Comparison of ENCODE assay signal across 23 cellular contexts in genomic region chr2:157810037-157810436, GRCh38.
"Had no signal": no experiment of that assay in that cellular context is flagged by ENCODE, and none has a peak within 500 bp of the region (broad histone marks: within the 10 kb centered on the region; RNA-seq: fewer than 3 reads in every experiment).

No MANE protein-coding gene starts in this region.

- H3K4me3 Mint-ChIP-seq: activated CD4-positive, alpha-beta memory T cell treated with anti-CD3 and anti-CD28 coated beads for 36 hours; activated CD8-positive, alpha-beta memory T cell treated with anti-CD3 and anti-CD28 coated beads, Interleukin-2, amount 10 ng/mL, durations not matched to agents 7 days and 5 days; activated naive CD4-positive, alpha-beta T cell treated with anti-CD3 and anti-CD28 coated beads for 36 hours; activated naive CD8-positive, alpha-beta T cell treated with anti-CD3 and anti-CD28 coated beads, Interleukin-2, amount 50 U/mL, for 24 hours; immature natural killer cell; memory B cell; natural killer cell; stimulated activated memory B cell treated with anti-CD40 and anti-IgM and Interleukin-4, amounts not matched to agents 10 μg/mL and 1 μg/mL and 100 μg/mL, for 72 hours; T-helper 1 cell treated with Interleukin-12 subunit alpha and Interleukin-12 subunit beta and Interleukin-4 antibody, amounts not matched to agents 30 μg/mL and 1 μg/mL, for 36 hours had no signal

- H3K27ac Mint-ChIP-seq: activated CD4-positive, alpha-beta memory T cell treated with anti-CD3 and anti-CD28 coated beads for 36 hours; activated CD8-positive, alpha-beta memory T cell treated with anti-CD3 and anti-CD28 coated beads, Interleukin-2, amount 10 ng/mL, durations not matched to agents 7 days and 5 days; activated naive CD4-positive, alpha-beta T cell treated with anti-CD3 and anti-CD28 coated beads for 36 hours; activated naive CD8-positive, alpha-beta T cell treated with anti-CD3 and anti-CD28 coated beads, Interleukin-2, amount 50 U/mL, for 24 hours; immature natural killer cell; memory B cell; natural killer cell; stimulated activated memory B cell treated with anti-CD40 and anti-IgM and Interleukin-4, amounts not matched to agents 10 μg/mL and 1 μg/mL and 100 μg/mL, for 72 hours had no signal

- ATAC-seq: activated CD8-positive, alpha-beta memory T cell treated with anti-CD3 and anti-CD28 coated beads, Interleukin-2, amount 10 ng/mL, durations not matched to agents 7 days and 5 days; activated naive CD8-positive, alpha-beta T cell treated with anti-CD3 and anti-CD28 coated beads, Interleukin-2, amount 50 U/mL, for 24 hours; esophagus mucosa; foreskin keratinocyte; mucosa of descending colon; natural killer cell; stimulated activated memory B cell treated with anti-CD40 and anti-IgM and Interleukin-4, amounts not matched to agents 10 μg/mL and 1 μg/mL and 100 μg/mL, for 72 hours had no signal

- H3K4me1 ChIP-seq: colonic mucosa, uterus had no signal

- H3K4me1 Mint-ChIP-seq: immature natural killer cell, natural killer cell had no signal

- H3K27me3 Mint-ChIP-seq: activated CD4-positive, alpha-beta memory T cell treated with anti-CD3 and anti-CD28 coated beads for 36 hours; activated CD8-positive, alpha-beta memory T cell treated with anti-CD3 and anti-CD28 coated beads, Interleukin-2, amount 10 ng/mL, durations not matched to agents 7 days and 5 days; activated naive CD8-positive, alpha-beta T cell treated with anti-CD3 and anti-CD28 coated beads, Interleukin-2, amount 50 U/mL, for 24 hours; memory B cell; stimulated activated memory B cell treated with anti-CD40 and anti-IgM and Interleukin-4, amounts not matched to agents 10 μg/mL and 1 μg/mL and 100 μg/mL, for 72 hours had no signal

- H3K9me3 ChIP-seq: colonic mucosa, mucosa of descending colon, neutrophil, tibial nerve, uterus had no signal

- H3K36me3 ChIP-seq: cardiac muscle cell, colonic mucosa, neutrophil, tibial nerve, uterus, WERI-Rb-1 had no signal

- H3K36me3 Mint-ChIP-seq: natural killer cell had no signal

- H3K27ac ChIP-seq: cardiac muscle cell, colonic mucosa, foreskin keratinocyte, neutrophil, tibial nerve, uterus, WERI-Rb-1 had no signal

- H3K27me3 ChIP-seq: cardiac muscle cell, colonic mucosa, foreskin keratinocyte, neutrophil, tibial nerve, uterus had no signal

- DNase-seq: activated CD4-positive, alpha-beta memory T cell treated with anti-CD3 and anti-CD28 coated beads for 36 hours; activated CD8-positive, alpha-beta memory T cell treated with anti-CD3 and anti-CD28 coated beads, Interleukin-2, amount 10 ng/mL, durations not matched to agents 7 days and 5 days; activated naive CD4-positive, alpha-beta T cell treated with anti-CD3 and anti-CD28 coated beads for 36 hours; activated naive CD8-positive, alpha-beta T cell treated with anti-CD3 and anti-CD28 coated beads, Interleukin-2, amount 50 U/mL, for 24 hours; activated T-cell treated with anti-CD3 and anti-CD28 coated beads, Interleukin-2, amount 50 U/mL, for 1 hour; colonic mucosa; foreskin keratinocyte; head of caudate nucleus; immature natural killer cell; left cardiac atrium; mucosa of descending colon; natural killer cell; stimulated activated CD4-positive, alpha-beta T cell treated with anti-CD3 and anti-CD28 coated beads, Interleukin-2, amount 100 ng/mL, for 48 hours; uterus; WERI-Rb-1 had no signal

- H3K4me3 ChIP-seq: cardiac muscle cell, colonic mucosa, mucosa of descending colon, tibial nerve, uterus had no signal

- H3K9me3 Mint-ChIP-seq: activated CD4-positive, alpha-beta memory T cell treated with anti-CD3 and anti-CD28 coated beads for 36 hours; activated naive CD4-positive, alpha-beta T cell treated with anti-CD3 and anti-CD28 coated beads for 36 hours; activated naive CD8-positive, alpha-beta T cell treated with anti-CD3 and anti-CD28 coated beads, Interleukin-2, amount 50 U/mL, for 24 hours; activated T-helper 2 cell treated with anti-CD3 and anti-CD28 coated beads, Interferon-gamma antibody, Interleukin-2, Interleukin-4, amounts not matched to agents 10 μg/mL and 5 μg/mL and 100 μg/mL, durations not matched to agents 14 hours and 24 hours and 36 hours; immature natural killer cell; memory B cell; natural killer cell; stimulated activated memory B cell treated with anti-CD40 and anti-IgM and Interleukin-4, amounts not matched to agents 10 μg/mL and 1 μg/mL and 100 μg/mL, for 72 hours; T-helper 1 cell treated with Interleukin-12 subunit alpha and Interleukin-12 subunit beta and Interleukin-4 antibody, amounts not matched to agents 30 μg/mL and 1 μg/mL, for 36 hours had no signal
